Comparison of ENCODE assay signal across 24 cellular contexts in the genomic region with DNA sequence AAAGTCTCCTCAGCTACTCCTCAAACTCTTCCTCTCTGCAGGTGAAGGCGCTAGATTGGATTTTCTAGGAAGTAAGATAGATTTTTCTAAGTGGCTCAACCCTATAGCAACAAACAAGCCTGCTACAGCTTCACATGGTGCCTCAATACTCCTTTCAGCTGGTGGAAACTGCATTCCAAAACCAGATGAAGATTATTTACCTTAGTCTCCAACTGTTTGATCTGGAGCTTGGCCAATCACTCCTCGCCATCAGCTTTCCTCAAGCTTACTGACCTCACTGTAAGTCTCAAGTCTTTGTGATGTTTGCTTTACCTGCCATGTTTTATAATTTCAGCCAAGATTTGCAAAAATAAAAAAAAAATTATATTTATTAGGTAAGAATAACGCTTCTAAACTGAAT.
DNase-seq lines count a peak whose midpoint lies in the region; ATAC-seq and TF ChIP-seq lines count a peak whose summit lies in the region.
"Had no signal": no experiment of that assay in that cellular context is flagged by ENCODE, and none has a peak within 500 bp of the region (broad histone marks: within the 10 kb centered on the region; RNA-seq: fewer than 3 reads in every experiment).

No MANE protein-coding gene starts in this region.

- no peak for ATAC-seq in foreskin keratinocyte
- ATAC-seq in upper lobe of right lung: peak; percentile 86
- ATAC-seq in HG03571 (IDR thresholded peaks at IDR 0.05; ENCODE audit: unreplicated experiment): no peak
- ATAC-seq: natural killer cell had no signal

- H3K27ac ChIP-seq in foreskin keratinocyte: peak overlapping the region; percentile 99
- peak overlapping the region; percentile 51 for H3K27ac ChIP-seq in upper lobe of right lung
- no peak overlapping the region for H3K27ac ChIP-seq in Peyer's patch
- H3K27ac ChIP-seq: BLaER1 treated with 17β-estradiol and CSF1 and Interleukin-3, amounts not matched to agents 10 nM and 100 nM; HL-60; ovary; tibial artery had no signal

- H3K4me3 ChIP-seq in astrocyte of the cerebellum (ENCODE audit: low read depth, low read length): no peak overlapping the region
- no peak overlapping the region for H3K4me3 ChIP-seq in upper lobe of right lung
- no peak overlapping the region for H3K4me3 ChIP-seq in Peyer's patch
- H3K4me3 ChIP-seq: BLaER1 treated with 17β-estradiol and CSF1 and Interleukin-3, amounts not matched to agents 10 nM and 100 nM; ovary; smooth muscle cell; tibial artery had no signal

- intact Hi-C loops in upper lobe of right lung (cut with DNase I): no loop called here

- DNase-seq in SIG-M5 treated with dmso at 0.1 percent for 504 hours (lab: John Stamatoyannopoulos, UW; ENCODE audit: unreplicated experiment): peak; percentile 21
- no peak for DNase-seq in SIG-M5 (lab: John Stamatoyannopoulos, UW)
- DNase-seq in astrocyte of the cerebellum (ENCODE audit: low read depth): peak; percentile 63
- no peak for DNase-seq in foreskin keratinocyte
- DNase-seq in upper lobe of right lung: no peak
- DNase-seq in KG1 (lab: John Stamatoyannopoulos, UW): no peak
- DNase-seq in Peyer's patch: no peak
- DNase-seq: ACHN; activated CD4-positive, alpha-beta memory T cell treated with anti-CD3 and anti-CD28 coated beads, Interleukin-2, amount 10 ng/mL, durations not matched to agents 7 days and 5 days; activated CD4-positive, CD25-positive, alpha-beta regulatory T cell treated with anti-CD3 and anti-CD28 coated beads, Interleukin-2, amount 50 U/mL, for 72 hours; aorta; cerebellar nuclear complex; islet precursor cell; Karpas-422; natural killer cell; NCI-H69; ovary; SK-N-SH; stimulated activated CD4-positive, alpha-beta T cell treated with anti-CD3 and anti-CD28 coated beads, Interleukin-2, amount 100 ng/mL, for 24 hours; tibial artery had no signal

- H3K27me3 ChIP-seq in foreskin keratinocyte: no peaks in the 10 kb centered on the region
- no peaks in the 10 kb centered on the region for H3K27me3 ChIP-seq in upper lobe of right lung
- H3K27me3 ChIP-seq in Peyer's patch: no peaks in the 10 kb centered on the region
- H3K27me3 ChIP-seq: BLaER1 treated with 17β-estradiol and CSF1 and Interleukin-3, amounts not matched to agents 10 nM and 100 nM; ovary; tibial artery had no signal

- no peak for TF ChIP-seq POLR2A in Peyer's patch (IDR thresholded peaks at IDR 0.05)

- H3K9me3 ChIP-seq in upper lobe of right lung (no peaks in the 10 kb centered on the region), Peyer's patch (no peaks in the 10 kb centered on the region)
- H3K9me3 ChIP-seq: BLaER1 treated with 17β-estradiol and CSF1 and Interleukin-3, amounts not matched to agents 10 nM and 100 nM; ovary; SK-N-SH; tibial artery had no signal

- H3K36me3 ChIP-seq in upper lobe of right lung: no peaks in the 10 kb centered on the region
- no peaks in the 10 kb centered on the region for H3K36me3 ChIP-seq in Peyer's patch
- H3K36me3 ChIP-seq: BLaER1 treated with 17β-estradiol and CSF1 and Interleukin-3, amounts not matched to agents 10 nM and 100 nM; ovary; tibial artery had no signal

- no peak for TF ChIP-seq CTCF in astrocyte of the cerebellum (IDR thresholded peaks at IDR 0.05; ENCODE audit: low read depth, low read length, missing control alignments)
- TF ChIP-seq CTCF in foreskin keratinocyte (conservative IDR thresholded peaks at IDR 0.05): no peak
- TF ChIP-seq CTCF in upper lobe of right lung (IDR thresholded peaks at IDR 0.05): no peak
- no peak for TF ChIP-seq CTCF in Peyer's patch (IDR thresholded peaks at IDR 0.05)

- H3K4me1 ChIP-seq in foreskin keratinocyte (peaks cover 33% of the 10 kb centered on the region), upper lobe of right lung (no peaks in the 10 kb centered on the region), Peyer's patch (no peaks in the 10 kb centered on the region)
- H3K4me1 ChIP-seq: BLaER1 treated with 17β-estradiol and CSF1 and Interleukin-3, amounts not matched to agents 10 nM and 100 nM; tibial artery had no signal

- in situ Hi-C loops in astrocyte of the cerebellum (cut with HindIII; ENCODE audit: low sequenced_read_pairs): no loop called here

Comparison
In these comparisons a context has a peak if more than half of its experiments do, and no peak if none do; other contexts are left out.
1. DNase-seq: peak in SIG-M5 treated with dmso at 0.1 percent for 504 hours (single experiment) and astrocyte of the cerebellum (single experiment); none in SIG-M5 (single experiment), foreskin keratinocyte (0 of 2), upper lobe of right lung (single experiment), KG1 (single experiment) and Peyer's patch (0 of 3).
2. H3K27ac ChIP-seq: peak in foreskin keratinocyte (single experiment) and upper lobe of right lung (single experiment); none in Peyer's patch (0 of 4).